ENCODE assay signal across 11 cellular contexts in the genomic region with DNA sequence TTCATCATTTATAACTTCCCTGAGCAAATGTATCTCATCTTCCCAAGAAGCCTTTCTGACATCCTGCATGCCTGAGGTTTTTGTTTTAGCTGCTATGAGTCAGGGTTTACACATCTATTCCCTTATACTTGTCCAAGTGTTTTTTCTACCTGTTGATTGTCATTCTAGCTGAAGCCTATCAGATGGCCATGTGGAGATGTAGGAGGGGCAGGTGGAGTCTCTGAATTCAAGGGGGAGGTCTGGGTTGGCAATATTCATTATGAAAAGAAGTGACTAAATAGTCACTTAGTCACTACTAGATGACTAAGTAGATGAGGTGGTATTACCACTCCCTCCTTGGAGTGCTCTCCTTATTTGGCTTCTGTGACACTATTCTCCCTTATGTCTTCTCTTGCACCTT. TPM values are rescaled to one million over a fixed set of nuclear protein-coding genes. Genes with fewer than 3 reads are reported as not detected.
DNase-seq lines count a peak whose midpoint lies in the region; ATAC-seq, FAIRE-seq and TF ChIP-seq lines count a peak whose summit lies in the region.
"Had no signal": no experiment of that assay in that cellular context is flagged by ENCODE, and none has a peak within 500 bp of the region (broad histone marks: within the 10 kb centered on the region; RNA-seq: fewer than 3 reads in every experiment).

No MANE protein-coding gene starts in this region.

- no peak for TF ChIP-seq CTCF in HFFc6 (IDR thresholded peaks at IDR 0.05)
- no peak for TF ChIP-seq CTCF in astrocyte (IDR thresholded peaks at IDR 0.05; ENCODE audit: insufficient read depth, low read depth, low read length)
- no peak for TF ChIP-seq CTCF in gastroesophageal sphincter (IDR thresholded peaks at IDR 0.05)
- TF ChIP-seq CTCF in omental fat pad (IDR thresholded peaks at IDR 0.05), result no peak

- no peaks in the 10 kb centered on the region for H4K20me1 ChIP-seq in astrocyte (ENCODE audit: insufficient read depth, low read length)

- H3K27me3 Mint-ChIP-seq in HFFc6 (ENCODE audit: insufficient read depth), result peaks cover 10% of the 10 kb centered on the region
- H3K27me3 Mint-ChIP-seq in astrocyte (ENCODE audit: low read depth, unreplicated experiment), result no peaks in the 10 kb centered on the region

- no peak for TF ChIP-seq POLR2A in gastroesophageal sphincter (IDR thresholded peaks at IDR 0.05)

- H3K79me2 ChIP-seq in astrocyte (ENCODE audit: insufficient read depth, low read length), result no peaks in the 10 kb centered on the region

- H3K9me3 ChIP-seq in astrocyte (ENCODE audit: insufficient read depth, low read depth, low read length) (no peaks in the 10 kb centered on the region), gastroesophageal sphincter (no peaks in the 10 kb centered on the region)

- ATAC-seq in gastroesophageal sphincter (no peak), HG02970 (IDR thresholded peaks at IDR 0.05; ENCODE audit: low FRiP score, unreplicated experiment) (no peak), omental fat pad (ENCODE audit: low FRiP score) (no peak), GM18909 (IDR thresholded peaks at IDR 0.05; ENCODE audit: poor library complexity, unreplicated experiment) (no peak)

- no peaks in the 10 kb centered on the region for H3K36me3 Mint-ChIP-seq in HFFc6 (ENCODE audit: low read depth)
- no peaks in the 10 kb centered on the region for H3K36me3 Mint-ChIP-seq in astrocyte (ENCODE audit: low read depth, unreplicated experiment)

- no peaks in the 10 kb centered on the region for H3K36me3 ChIP-seq in astrocyte (ENCODE audit: insufficient read depth, low read length)
- H3K36me3 ChIP-seq in gastroesophageal sphincter, result no peaks in the 10 kb centered on the region

- no peak overlapping the region for H2AFZ ChIP-seq in astrocyte (ENCODE audit: low read depth, low read length)

- H3K9ac ChIP-seq in astrocyte (ENCODE audit: low read length), result no peak overlapping the region

- H3K9me3 Mint-ChIP-seq in HFFc6, result no peaks in the 10 kb centered on the region
- H3K9me3 Mint-ChIP-seq in astrocyte (ENCODE audit: unreplicated experiment), result no peaks in the 10 kb centered on the region

- DNase-seq in Daoy (ENCODE audit: low read depth) (peak; percentile 92), HFFc6 (peak; percentile 50), astrocyte (ENCODE audit: low read depth) (peak; percentile 97), myocyte (ENCODE audit: low read depth) (peak; percentile 44), omental fat pad (ENCODE audit: low spot score) (no peak)
- DNase-seq: activated effector memory CD4-positive, alpha-beta T cell treated with Interleukin-2 at 50 U/mL for 16 hours; DMS 273 treated with DMSO at 0.1 percent for 48 hours; NCI-H2029 treated with DMSO at 0.1 percent for 48 hours had no signal

- H3K4me2 ChIP-seq in astrocyte (ENCODE audit: low read length), result peak overlapping the region; percentile 31

- FAIRE-seq in astrocyte (lab: Jason Lieb, UNC), result peak; percentile 77

- H3K4me1 Mint-ChIP-seq in HFFc6 (ENCODE audit: low read depth) (peaks cover 11% of the 10 kb centered on the region), astrocyte (ENCODE audit: low read depth, unreplicated experiment) (peaks cover 17% of the 10 kb centered on the region)

- no peak for TF ChIP-seq EP300 in gastroesophageal sphincter (IDR thresholded peaks at IDR 0.05)

- H3K27ac ChIP-seq in astrocyte (ENCODE audit: low read depth, low read length) (peak overlapping the region; percentile 28), gastroesophageal sphincter (no peak overlapping the region)

- H3K4me1 ChIP-seq in astrocyte (ENCODE audit: insufficient read depth, low read length) (peaks cover 5% of the 10 kb centered on the region), gastroesophageal sphincter (no peaks in the 10 kb centered on the region)

- H3K27me3 ChIP-seq in astrocyte (ENCODE audit: insufficient read depth, low read length) (no peaks in the 10 kb centered on the region), gastroesophageal sphincter (no peaks in the 10 kb centered on the region)

- H3K4me3 ChIP-seq in astrocyte (ENCODE audit: insufficient read depth, low read depth, low read length) (no peak overlapping the region), gastroesophageal sphincter (no peak overlapping the region)

- no peak overlapping the region for H3K27ac Mint-ChIP-seq in HFFc6
- peak overlapping the region; percentile 41 for H3K27ac Mint-ChIP-seq in astrocyte (ENCODE audit: unreplicated experiment)

- H3K4me3 Mint-ChIP-seq in HFFc6 (no peak overlapping the region), astrocyte (ENCODE audit: unreplicated experiment) (no peak overlapping the region)

RNA-seq across cellular contexts. Expression of a gene that starts 52.4 kb away (rescaled TPM):
- not detected in 2 replicates for total RNA-seq in Daoy (2014; rRNA removed; shearing (Covaris generic))
- not detected for total RNA-seq in HFFc6 (2021; fragmentation: NEBNext Ultra II Directional; extraction: Animal tissue kit (Norgen Biotek cat#: 25700))
- total RNA-seq in astrocyte (not detected in 2 replicates), myocyte (not detected in 2 replicates), gastroesophageal sphincter (under 1 TPM in 1 of 4 donors, not detected in 3; 0.47 TPM), omental fat pad (1 to 10 TPM in 1 of 4 donors, under 1 TPM in 1, not detected in 2; 0.28 to 1.3 TPM)
- not detected for polyA plus RNA-seq in myocyte (2012)
